8 cellular contexts compared by ENCODE assay signal in the genomic region with DNA sequence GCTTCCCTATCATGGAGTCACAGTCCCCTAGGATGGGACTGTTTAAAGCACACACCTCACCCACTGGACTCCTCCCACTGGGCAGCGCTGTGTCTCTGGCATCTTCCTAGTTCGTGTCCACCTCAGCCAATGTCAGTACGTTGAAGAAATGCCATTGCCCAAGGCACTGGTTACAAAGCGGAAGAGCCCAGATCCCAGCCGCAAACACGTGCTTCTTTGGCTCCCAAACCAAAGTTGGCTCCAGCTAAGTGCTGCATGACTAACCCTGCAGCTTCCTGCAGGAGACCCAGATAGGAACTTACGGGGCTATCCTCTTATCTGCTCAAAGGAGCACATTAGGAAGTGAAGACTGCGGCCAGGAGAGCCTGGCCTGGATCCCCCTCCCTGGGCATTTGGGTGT. TPM values are rescaled to one million over a fixed set of nuclear protein-coding genes. Genes with fewer than 3 reads are reported as not detected.
DNase-seq lines count a peak whose midpoint lies in the region; ATAC-seq and TF ChIP-seq lines count a peak whose summit lies in the region.

No MANE protein-coding gene starts in this region.

- ATAC-seq in foreskin keratinocyte: peak; percentile 95

- H3K9ac ChIP-seq in skeletal muscle tissue (ENCODE audit: low read depth in 1 of 3, low read length in 3 of 3): peak overlapping the region in 2 of 3 donors; percentile 1 to 39

- H3K36me3 Mint-ChIP-seq in endothelial cell (ENCODE audit: low read depth, unreplicated experiment): no peaks in the 10 kb centered on the region

- H3K27ac Mint-ChIP-seq in endothelial cell (ENCODE audit: unreplicated experiment): no peak overlapping the region

- no peaks in the 10 kb centered on the region for H3K9me3 Mint-ChIP-seq in endothelial cell (ENCODE audit: unreplicated experiment)

- H3K27ac ChIP-seq in foreskin keratinocyte (no peak overlapping the region), skeletal muscle tissue (ENCODE audit: low read depth, low read length) (peak overlapping the region; percentile 45)

- H3K4me3 Mint-ChIP-seq in endothelial cell (ENCODE audit: unreplicated experiment): no peak overlapping the region

- no peak overlapping the region for H3K4me3 ChIP-seq in skeletal muscle tissue (ENCODE audit: low read length in 3 of 3)

- peaks cover 2% of the 10 kb centered on the region for H3K27me3 Mint-ChIP-seq in endothelial cell (ENCODE audit: unreplicated experiment)

- DNase-seq in GOT3 (lab: John Stamatoyannopoulos, UW): peak; percentile 4
- DNase-seq in SKM-1 (lab: John Stamatoyannopoulos, UW; ENCODE audit: unreplicated experiment): peak; percentile 42
- DNase-seq in foreskin keratinocyte: peak; percentile 81 to 92
- DNase-seq in endothelial cell (ENCODE audit: low spot score): no peak
- DNase-seq in ecto neural progenitor cell (ENCODE audit: low spot score): no peak
- no peak for DNase-seq in NCI-H1436 treated with DMSO at 0.1 percent for 48 hours (lab: John Stamatoyannopoulos, UW)
- no peak for DNase-seq in cerebellar cortex (ENCODE audit: low spot score)

- H3K9me3 ChIP-seq in skeletal muscle tissue (ENCODE audit: control insufficient read depth in 3 of 3, low read length in 3 of 3): no peaks in the 10 kb centered on the region

- H3K27me3 ChIP-seq in foreskin keratinocyte (no peaks in the 10 kb centered on the region), skeletal muscle tissue (ENCODE audit: control insufficient read depth in 3 of 3, insufficient read depth in 3 of 3, low read length in 3 of 3) (no peaks in the 10 kb centered on the region)

- TF ChIP-seq CTCF in foreskin keratinocyte (conservative IDR thresholded peaks at IDR 0.05): no peak
- TF ChIP-seq CTCF in endothelial cell (IDR thresholded peaks at IDR 0.05; ENCODE audit: unreplicated experiment): no peak

- peaks cover 0 to 2% (median 0%) of the 10 kb centered on the region in 3 donors for H3K36me3 ChIP-seq in skeletal muscle tissue (ENCODE audit: control insufficient read depth in 3 of 3, insufficient read depth in 3 of 3, low read length in 3 of 3)

- peaks cover 11% of the 10 kb centered on the region for H3K4me1 Mint-ChIP-seq in endothelial cell (ENCODE audit: unreplicated experiment)

- H3K4me1 ChIP-seq in foreskin keratinocyte (peaks cover 12% of the 10 kb centered on the region), skeletal muscle tissue (ENCODE audit: control insufficient read depth in 3 of 3, insufficient read depth in 3 of 3, low read length in 3 of 3) (peaks cover 63 to 69% (median 64%) of the 10 kb centered on the region in 3 donors)

RNA-seq across cellular contexts. Expression of a gene that starts 9.3 kb away (rescaled TPM):
- 5.7 and 7.7 TPM in 2 replicates for total RNA-seq in foreskin keratinocyte
- polyA plus RNA-seq in foreskin keratinocyte: 1.2 and 1.3 TPM in 2 replicates
- total RNA-seq in skeletal muscle tissue: 21.4 TPM
- total RNA-seq in endothelial cell (ENCODE audit: unreplicated experiment): 0.62 TPM

RNA-seq across cellular contexts. Expression of a gene that starts 27.7 kb away (rescaled TPM):
- total RNA-seq in foreskin keratinocyte (47.8 and 48.6 TPM in 2 replicates), skeletal muscle tissue (74.1 TPM), endothelial cell (ENCODE audit: unreplicated experiment) (40.3 TPM)
- 70.0 and 70.4 TPM in 2 replicates for polyA plus RNA-seq in foreskin keratinocyte

Comparison
In these comparisons a context has a peak if more than half of its experiments do, and no peak if none do; other contexts are left out.
1. DNase-seq: peak in GOT3 (single experiment), SKM-1 (single experiment) and foreskin keratinocyte (2 of 2); none in endothelial cell (single experiment), ecto neural progenitor cell (single experiment), NCI-H1436 treated with DMSO at 0.1 percent for 48 hours (single experiment) and cerebellar cortex (single experiment).